Comparison of ENCODE assay signal across 8 cellular contexts in genomic region chr15:73965094-73965729, GRCh38. TPM values are rescaled to one million over a fixed set of nuclear protein-coding genes. Genes with fewer than 3 reads are reported as not detected.
A peak's percentile ranks its signal among the peaks of the same experiment; 100 is the strongest.
DNase-seq lines count a peak whose midpoint lies in the region; ATAC-seq and TF ChIP-seq lines count a peak whose summit lies in the region.

No MANE protein-coding gene starts in this region.

- H3K27me3 ChIP-seq in Panc1 (ENCODE audit: control insufficient read depth, insufficient read depth, low read length): no peaks in the 10 kb centered on the region

- POLR2A ChIA-PET in Panc1 (lab: Charles Lee): no interaction called here

- intact Hi-C loops in Panc1 (cut with micrococcal nuclease; ENCODE audit: unreplicated experiment): no loop called here

- H3K4me3 ChIP-seq in Panc1 (ENCODE audit: low read depth in 2 of 2, low read length in 2 of 2): peak overlapping the region in 1 of 2 experiments; percentile 31; a peak in 2 of 4 replicates

- DNase-seq in AG20443 (ENCODE audit: low spot score) (peak; percentile 5), Panc1 (ENCODE audit: low read depth, low spot score) (no peak), epithelial cell of prostate (ENCODE audit: low read depth, low spot score) (no peak), GM03348 (ENCODE audit: low spot score) (no peak), inferior parietal cortex (ENCODE audit: extremely low spot score) (no peak)
- peak; percentile 52 for DNase-seq in stimulated activated CD4-positive, alpha-beta T cell treated with anti-CD3 and anti-CD28 coated beads, Interleukin-2, amount 100 ng/mL, for 48 hours

- H3K9me3 ChIP-seq in Panc1 (ENCODE audit: control insufficient read depth, insufficient read depth, low read depth, low read length): no peaks in the 10 kb centered on the region

- in situ Hi-C loops in Panc1 (cut with HindIII; ENCODE audit: low pct_unique_long_range_greater_than_20kb, low sequenced_read_pairs): no loop called here

- peak; percentile 79 for TF ChIP-seq CTCF in Panc1 (IDR thresholded peaks at IDR 0.05)

- BruUV-seq in Panc1 (replicated peaks; lab: Mats Ljungman, UMichigan): no TSS peak

- no peaks in the 10 kb centered on the region for H3K4me1 ChIP-seq in Panc1 (ENCODE audit: control insufficient read depth, insufficient read depth, low read length)

- CTCF ChIA-PET in Panc1 (lab: Charles Lee): interaction anchor here (0.6 to 2.5 kb wide), 4 partner anchors 14 to 397 kb away, joined by 3 to 13 read pairs (median 6); no protein-coding TSS in a partner anchor

- ATAC-seq in GM21576 (IDR thresholded peaks at IDR 0.05; ENCODE audit: unreplicated experiment) (peak; percentile 24), Panc1 (peak; percentile 72), GM18868 (IDR thresholded peaks at IDR 0.05; ENCODE audit: unreplicated experiment) (no peak)

- H3K27ac ChIP-seq in Panc1 (ENCODE audit: low read length) (no peak overlapping the region), epithelial cell of prostate (peak overlapping the region; percentile 25)

- no peaks in the 10 kb centered on the region for H3K36me3 ChIP-seq in Panc1 (ENCODE audit: control insufficient read depth, insufficient read depth, low read length)

RNA-seq across cellular contexts. Expression of gene STOML1, which starts 26.9 kb away (rescaled TPM):
- 6.9 TPM for total RNA-seq in Panc1 (2021; ENCODE audit: unreplicated experiment)
- 8.7 TPM for polyA plus RNA-seq in Panc1 (2012; ENCODE audit: insufficient read length)

RNA-seq across cellular contexts. Expression of gene PML, which starts 29.3 kb away (rescaled TPM):
- total RNA-seq in Panc1 (2021; ENCODE audit: unreplicated experiment): 52.2 TPM
- 52.7 TPM for polyA plus RNA-seq in Panc1 (2012; ENCODE audit: insufficient read length)

RNA-seq across cellular contexts. Expression of gene LOXL1, which starts 39.0 kb away (rescaled TPM):
- total RNA-seq in Panc1 (2021; ENCODE audit: unreplicated experiment): 18.6 TPM
- polyA plus RNA-seq in Panc1 (2012; ENCODE audit: insufficient read length): 30.5 TPM

Comparison
In these comparisons a context has a peak if more than half of its experiments do, and no peak if none do; other contexts are left out.
1. DNase-seq: peak in AG20443 (single experiment) and stimulated activated CD4-positive, alpha-beta T cell treated with anti-CD3 and anti-CD28 coated beads, Interleukin-2, amount 100 ng/mL, for 48 hours (2 of 2); none in Panc1 (single experiment), epithelial cell of prostate (single experiment), GM03348 (single experiment) and inferior parietal cortex (single experiment).